Comparison of ENCODE assay signal across 2 cellular contexts in the genomic region with DNA sequence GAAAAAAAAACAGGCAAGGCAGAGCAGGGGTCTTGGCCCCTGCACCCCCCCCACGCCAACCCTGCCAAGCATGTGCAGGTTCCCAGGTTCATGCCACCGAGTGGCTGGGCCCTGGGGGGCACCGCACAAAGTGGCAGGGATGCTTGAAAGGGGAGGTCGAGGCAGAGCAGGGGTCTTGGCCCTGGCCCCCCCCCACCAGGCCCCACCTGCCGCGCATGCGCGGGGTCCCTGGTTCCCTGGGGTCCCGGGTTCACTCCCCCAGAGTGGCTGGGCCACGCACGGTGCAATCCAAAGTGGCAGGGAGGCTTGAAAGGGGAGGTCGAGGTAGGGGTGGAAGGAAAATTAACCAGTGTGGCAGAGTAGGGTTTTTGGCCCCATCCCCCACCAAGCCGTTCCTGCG.
TF ChIP-seq lines count a peak whose summit lies in the region.

No MANE protein-coding gene starts in this region.

TF ChIP-seq in A549, 52 proteins besides CTCF, POLR2A, EP300 and RAD21 (continued from another document):
- TF ChIP-seq, protein P1, sequence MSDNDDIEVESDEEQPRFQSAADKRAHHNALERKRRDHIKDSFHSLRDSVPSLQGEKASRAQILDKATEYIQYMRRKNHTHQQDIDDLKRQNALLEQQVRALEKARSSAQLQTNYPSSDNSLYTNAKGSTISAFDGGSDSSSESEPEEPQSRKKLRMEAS (IDR thresholded peaks at IDR 0.05) = no peak
- TF ChIP-seq KDM5A (IDR thresholded peaks at IDR 0.05) (no peak), GATA3 (IDR thresholded peaks at IDR 0.05; ENCODE audit: borderline replicate concordance) (no peak)

TF ChIP-seq in K562, 482 proteins besides CTCF, POLR2A, EP300 and RAD21 (continued from another document):
- TF ChIP-seq, protein P2, sequence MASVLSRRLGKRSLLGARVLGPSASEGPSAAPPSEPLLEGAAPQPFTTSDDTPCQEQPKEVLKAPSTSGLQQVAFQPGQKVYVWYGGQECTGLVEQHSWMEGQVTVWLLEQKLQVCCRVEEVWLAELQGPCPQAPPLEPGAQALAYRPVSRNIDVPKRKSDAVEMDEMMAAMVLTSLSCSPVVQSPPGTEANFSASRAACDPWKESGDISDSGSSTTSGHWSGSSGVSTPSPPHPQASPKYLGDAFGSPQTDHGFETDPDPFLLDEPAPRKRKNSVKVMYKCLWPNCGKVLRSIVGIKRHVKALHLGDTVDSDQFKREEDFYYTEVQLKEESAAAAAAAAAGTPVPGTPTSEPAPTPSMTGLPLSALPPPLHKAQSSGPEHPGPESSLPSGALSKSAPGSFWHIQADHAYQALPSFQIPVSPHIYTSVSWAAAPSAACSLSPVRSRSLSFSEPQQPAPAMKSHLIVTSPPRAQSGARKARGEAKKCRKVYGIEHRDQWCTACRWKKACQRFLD (CRISPR knock-in tag; IDR thresholded peaks at IDR 0.05) = no peak
- TF ChIP-seq, protein P3, sequence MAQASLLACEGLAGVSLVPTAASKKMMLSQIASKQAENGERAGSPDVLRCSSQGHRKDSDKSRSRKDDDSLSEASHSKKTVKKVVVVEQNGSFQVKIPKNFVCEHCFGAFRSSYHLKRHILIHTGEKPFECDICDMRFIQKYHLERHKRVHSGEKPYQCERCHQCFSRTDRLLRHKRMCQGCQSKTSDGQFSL (CRISPR knock-in tag; IDR thresholded peaks at IDR 0.05) = peak; percentile 35; the same call in 1 of the 2 replicates
- TF ChIP-seq, protein P3 (tag; IDR thresholded peaks at IDR 0.05) = peak in 1 of 2 experiments; percentile 65; a peak in 2 of 4 replicates
- TF ChIP-seq NRF1 (conservative IDR thresholded peaks at IDR 0.05 in 1 of 2, IDR thresholded peaks at IDR 0.05 in 1 of 2) = peak; percentile 77 to 81
